In genomic region chr9:3138236-3139229, GRCh38 we compare ENCODE assay signal across 13 cellular contexts.
"Had no signal": no experiment of that assay in that cellular context is flagged by ENCODE, and none has a peak within 500 bp of the region (broad histone marks: within the 10 kb centered on the region; RNA-seq: fewer than 3 reads in every experiment).

No MANE protein-coding gene starts in this region.

- H3K36me3 ChIP-seq: brain microvascular endothelial cell, gastrocnemius medialis, thyroid gland had no signal

- H3K27ac ChIP-seq: brain microvascular endothelial cell, gastrocnemius medialis, skin epidermis, thyroid gland had no signal

- H3K27me3 ChIP-seq: brain microvascular endothelial cell, gastrocnemius medialis, thyroid gland had no signal

- ATAC-seq: gastrocnemius medialis, left ventricle myocardium superior had no signal

- H3K4me1 ChIP-seq: gastrocnemius medialis, thyroid gland had no signal

- DNase-seq: activated CD4-positive, alpha-beta T cell treated with anti-CD3 and anti-CD28 coated beads, Interleukin-2, amount 50 U/mL, for 4 hours; activated effector memory CD4-positive, alpha-beta T cell treated with Interleukin-2 at 50 U/mL for 16 hours; activated T-cell treated with anti-CD3 and anti-CD28 coated beads, Interleukin-2, amount 50 U/mL, for 1 hour; amygdala; brain microvascular endothelial cell; dermis blood vessel endothelial cell; gastrocnemius medialis; left ventricle myocardium superior; mesendoderm; retina; SW 1271; thyroid gland had no signal

- H3K4me3 ChIP-seq: gastrocnemius medialis, skin epidermis, thyroid gland had no signal

- H3K9me3 ChIP-seq: gastrocnemius medialis, thyroid gland had no signal
